1 cellular context compared by ENCODE assay signal in genomic region chr9:122180633-122181032, GRCh38.
TF ChIP-seq lines count a peak whose summit lies in the region.

No MANE protein-coding gene starts in this region.

TF ChIP-seq in K562, 482 proteins besides CTCF, POLR2A, EP300 and RAD21 (continued from another document):
- TF ChIP-seq MAX (CRISPR knock-in tag; IDR thresholded peaks at IDR 0.05) (peak; percentile 67), HCFC1 (IDR thresholded peaks at IDR 0.05; ENCODE audit: low read depth, low read length) (no peak), CEBPB (tag; IDR thresholded peaks at IDR 0.05) (peak; percentile 43; the same call in 1 of the 2 replicates)
